ENCODE assay signal across 30 cellular contexts in the genomic region with DNA sequence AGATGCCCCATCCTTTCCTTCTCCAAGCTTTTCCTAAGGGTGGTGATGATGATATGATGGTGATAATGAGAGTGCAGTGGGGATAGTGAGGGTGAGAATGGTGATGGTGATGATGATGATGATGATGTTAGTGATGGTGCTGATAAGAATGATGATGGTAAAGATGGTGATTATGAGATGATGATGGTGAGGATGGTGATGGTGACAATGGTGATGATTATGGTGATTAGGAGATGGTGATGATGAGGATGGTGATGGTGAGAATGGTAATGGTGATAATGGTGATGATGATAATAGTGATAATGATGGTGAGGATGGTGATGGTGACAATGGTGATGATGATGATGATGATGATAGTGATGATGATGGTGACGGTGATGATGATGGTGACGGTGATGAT. TPM values are rescaled to one million over a fixed set of nuclear protein-coding genes. Genes with fewer than 3 reads are reported as not detected.
"Had no signal": no experiment of that assay in that cellular context is flagged by ENCODE, and none has a peak within 500 bp of the region (broad histone marks: within the 10 kb centered on the region; RNA-seq: fewer than 3 reads in every experiment).

No MANE protein-coding gene starts in this region.

- H3K36me3 ChIP-seq: brain microvascular endothelial cell had no signal

- H3K27ac Mint-ChIP-seq: activated B cell treated with CpG ODN at 0.5 μM for 24 hours; activated CD4-positive, alpha-beta T cell treated with anti-CD3 and anti-CD28 coated beads, Interleukin-2, amount 10 ng/mL, durations not matched to agents 24 days and 14 days; activated naive CD8-positive, alpha-beta T cell; T-cell had no signal

- H3K4me3 Mint-ChIP-seq: activated B cell treated with CpG ODN at 0.5 μM for 24 hours; activated CD4-positive, alpha-beta T cell treated with anti-CD3 and anti-CD28 coated beads, Interleukin-2, amount 10 ng/mL, durations not matched to agents 24 days and 14 days; activated naive CD8-positive, alpha-beta T cell; activated T-cell treated with anti-CD3 and anti-CD28 coated beads, Interleukin-2, amount 50 U/mL, for 4 hours; T-cell had no signal

- H3K9me3 Mint-ChIP-seq: activated B cell treated with CpG ODN at 0.5 μM for 24 hours; activated CD4-positive, alpha-beta T cell treated with anti-CD3 and anti-CD28 coated beads, Interleukin-2, amount 10 ng/mL, durations not matched to agents 24 days and 14 days; activated T-cell treated with anti-CD3 and anti-CD28 coated beads, Interleukin-2, amount 50 U/mL, for 4 hours; T-cell had no signal

- DNase-seq: activated B cell treated with CpG ODN at 0.5 μM for 24 hours; activated CD4-positive, alpha-beta T cell treated with anti-CD3 and anti-CD28 coated beads for 1 hour; activated CD4-positive, alpha-beta T cell treated with anti-CD3 and anti-CD28 coated beads, Interleukin-2, amount 10 ng/mL, durations not matched to agents 24 days and 14 days; activated CD4-positive, alpha-beta T cell treated with anti-CD3 and anti-CD28 coated beads, Interleukin-2, amount 50 U/mL, for 48 hours; activated CD8-positive, alpha-beta memory T cell treated with anti-CD3 and anti-CD28 coated beads for 24 hours; activated effector memory CD4-positive, alpha-beta T cell treated with anti-CD3 and anti-CD28 coated beads, Interleukin-2, amount 50 U/mL, for 16 hours; activated naive CD4-positive, alpha-beta T cell treated with Interleukin-2 at 50 U/mL for 16 hours; activated T-cell treated with anti-CD3 and anti-CD28 coated beads, Interleukin-2, amount 50 U/mL, for 4 hours; amygdala; brain microvascular endothelial cell; cerebellar nuclear complex; NCI-H1048; NCI-H146; NCI-H187 treated with DMSO at 0.1 percent for 48 hours; NCI-H2081 treated with DMSO at 0.1 percent for 48 hours; NCI-H345; NCI-H510A; NCI-H526 treated with DMSO at 0.1 percent for 48 hours; NCI-H82; T-cell; T-helper 2 cell; T1000 had no signal

- H3K4me1 Mint-ChIP-seq: activated B cell treated with CpG ODN at 0.5 μM for 24 hours; activated CD4-positive, alpha-beta T cell treated with anti-CD3 and anti-CD28 coated beads, Interleukin-2, amount 10 ng/mL, durations not matched to agents 24 days and 14 days; T-cell had no signal

- FAIRE-seq: TTC549 had no signal

- H3K4me3 ChIP-seq: SK-N-MC had no signal

- ATAC-seq: activated T-cell treated with anti-CD3 and anti-CD28 coated beads, Interleukin-2, amount 50 U/mL, for 4 hours; T-cell had no signal

- H3K36me3 Mint-ChIP-seq: activated naive CD8-positive, alpha-beta T cell; T-cell had no signal

- H3K27ac ChIP-seq: brain microvascular endothelial cell, SK-N-MC had no signal

- H3K27me3 ChIP-seq: brain microvascular endothelial cell had no signal

RNA-seq across cellular contexts. Expression of gene BSND, which starts 4.0 kb away (rescaled TPM):
- total RNA-seq: activated B cell treated with CpG ODN at 0.5 μM for 24 hours; activated CD4-positive, alpha-beta T cell treated with anti-CD3 and anti-CD28 coated beads, Interleukin-2, amount 10 ng/mL, durations not matched to agents 24 days and 14 days; activated T-cell treated with anti-CD3 and anti-CD28 coated beads, Interleukin-2, amount 50 U/mL, for 4 hours; cardiac septum; LHCN-M2; M059J; OCI-LY7; RPMI7951; T-cell had no signal

RNA-seq across cellular contexts. Expression of gene TMEM61, which starts 22.3 kb away (rescaled TPM):
- total RNA-seq: activated B cell treated with CpG ODN at 0.5 μM for 24 hours; activated CD4-positive, alpha-beta T cell treated with anti-CD3 and anti-CD28 coated beads, Interleukin-2, amount 10 ng/mL, durations not matched to agents 24 days and 14 days; cardiac septum; LHCN-M2; M059J; OCI-LY7; RPMI7951; T-cell had no signal

RNA-seq across cellular contexts. Expression of gene PCSK9, which starts 36.7 kb away (rescaled TPM):
- total RNA-seq: activated B cell treated with CpG ODN at 0.5 μM for 24 hours; activated CD4-positive, alpha-beta T cell treated with anti-CD3 and anti-CD28 coated beads, Interleukin-2, amount 10 ng/mL, durations not matched to agents 24 days and 14 days; cardiac septum; OCI-LY7; RPMI7951 had no signal
